In the genomic region with DNA sequence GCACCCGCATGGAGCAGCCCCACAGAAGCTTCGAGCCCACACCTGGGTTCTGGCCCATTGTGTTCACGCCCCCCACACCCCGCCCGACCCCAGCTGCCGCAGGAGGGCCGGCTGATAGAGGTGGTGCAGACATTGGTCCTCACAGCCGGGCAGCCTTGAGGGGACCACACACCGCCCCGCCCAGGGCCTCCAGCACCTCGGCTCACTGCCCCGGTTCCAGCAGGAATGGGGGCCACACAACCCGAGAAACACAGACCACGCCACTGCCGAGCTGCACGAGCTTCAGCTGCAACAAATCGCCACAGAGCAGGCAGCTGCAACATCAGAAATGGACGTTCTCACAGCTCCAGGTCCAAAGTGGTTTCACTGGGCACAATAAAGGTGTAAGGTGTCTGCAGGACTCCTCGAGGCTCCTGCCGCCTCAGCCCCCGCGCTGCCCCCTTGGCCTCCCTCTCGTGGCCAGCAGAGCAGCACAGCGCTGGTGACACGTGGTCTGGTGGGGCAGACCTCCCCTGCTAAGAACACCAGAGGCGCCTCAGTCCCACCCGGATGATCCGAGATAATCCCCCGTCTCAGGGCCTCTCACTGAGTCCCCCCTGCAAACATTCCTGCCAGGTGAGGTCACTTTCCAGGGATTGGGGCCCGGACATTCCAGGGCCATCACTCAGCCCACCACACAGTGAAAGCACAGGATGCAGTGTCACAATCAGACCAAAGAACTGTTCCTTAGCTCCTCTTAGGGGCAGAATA, we compare ENCODE assay signal across 10 cellular contexts.
DNase-seq lines count a peak whose midpoint lies in the region; ATAC-seq, FAIRE-seq and TF ChIP-seq lines count a peak whose summit lies in the region.
"Had no signal": no experiment of that assay in that cellular context is flagged by ENCODE, and none has a peak within 500 bp of the region (broad histone marks: within the 10 kb centered on the region; RNA-seq: fewer than 3 reads in every experiment).

No MANE protein-coding gene starts in this region.

- H4K20me1 ChIP-seq in H9 (ENCODE audit: control insufficient read depth, insufficient read depth, insufficient read length) (no peaks in the 10 kb centered on the region), hepatocyte (ENCODE audit: insufficient read depth, poor library complexity, severe bottlenecking) (no peaks in the 10 kb centered on the region)

- no peak overlapping the region for H2AK5ac ChIP-seq in H9 (ENCODE audit: insufficient read length, low read length)

- H3K4me3 Mint-ChIP-seq in H9, result peak overlapping the region in 1 of 2 experiments; percentile 37; a peak in 2 of 5 replicates

- no peaks in the 10 kb centered on the region; the same call in 1 of the 2 replicates for H3K27me3 ChIP-seq in H9 (ENCODE audit: insufficient read depth, low read length)
- no peaks in the 10 kb centered on the region for H3K27me3 ChIP-seq in hepatocyte
- H3K27me3 ChIP-seq in thoracic aorta (replicated peaks; ENCODE audit: insufficient read depth), result no peaks in the 10 kb centered on the region

- no peak overlapping the region for H2BK120ac ChIP-seq in H9 (ENCODE audit: low read depth, low read length, poor library complexity, severe bottlenecking)

- H3K27me3 Mint-ChIP-seq in H9 (ENCODE audit: low read depth), result peaks cover 49% of the 10 kb centered on the region

- no peak overlapping the region for H2BK15ac ChIP-seq in H9 (ENCODE audit: low read depth, low read length)

- no peak overlapping the region for H3K56ac ChIP-seq in H9 (ENCODE audit: insufficient read length, low read depth, low read length)

- no peak overlapping the region for H3K4ac ChIP-seq in H9 (ENCODE audit: low read depth, low read length)

- ATAC-seq in thoracic aorta (ENCODE audit: insufficient number of reproducible peaks, low FRiP score, low read depth), result peak; percentile 83
- no peak for ATAC-seq in GM19463 (IDR thresholded peaks at IDR 0.05; ENCODE audit: unreplicated experiment)

- H3K27ac Mint-ChIP-seq in H9, result peak overlapping the region in 2 of 3 experiments; percentile 37 to 97; a peak in 3 of 7 replicates
- H3K27ac Mint-ChIP-seq: activated T-helper 2 cell treated with anti-CD3 and anti-CD28 coated beads, Interferon-gamma antibody, Interleukin-2, Interleukin-4, amounts not matched to agents 10 μg/mL and 5 μg/mL and 100 μg/mL, durations not matched to agents 14 hours and 24 hours and 36 hours had no signal

- no peaks in the 10 kb centered on the region for H3K36me3 ChIP-seq in hepatocyte (replicated peaks; ENCODE audit: insufficient read depth, low read depth)
- no peaks in the 10 kb centered on the region for H3K36me3 ChIP-seq in thoracic aorta

- H2AFZ ChIP-seq in H9 (ENCODE audit: low read length) (no peak overlapping the region), hepatocyte (no peak overlapping the region)
- H2AFZ ChIP-seq: parathyroid adenoma had no signal

- H3K18ac ChIP-seq in H9 (ENCODE audit: insufficient read length, low read depth, low read length), result peak overlapping the region; percentile 88

- H3K4me1 ChIP-seq in H9 (ENCODE audit: insufficient read depth, low read length) (no peaks in the 10 kb centered on the region; the same call in 1 of the 2 replicates), hepatocyte (ENCODE audit: insufficient read depth) (peaks cover 32% of the 10 kb centered on the region), thoracic aorta (ENCODE audit: control insufficient read depth in 1 of 2, low read depth in 2 of 2) (peaks cover 14 to 36% of the 10 kb centered on the region in 2 donors)
- H3K4me1 ChIP-seq: parathyroid adenoma had no signal

- H3K36me3 Mint-ChIP-seq in H9 (ENCODE audit: insufficient read depth in 1 of 3, low read depth in 3 of 3), result peaks cover 0 to 4% (median 0%) of the 10 kb centered on the region in 3 experiments; a peak in 2 of 7 replicates

- H2BK20ac ChIP-seq in H9 (ENCODE audit: low read depth, low read length, poor library complexity, severe bottlenecking), result no peak overlapping the region

- DNase-seq in H9 (peak; percentile 92), amniotic epithelial cell (ENCODE audit: low read depth) (peak; percentile 93), hepatocyte (ENCODE audit: low spot score) (peak; percentile 93), thoracic aorta (ENCODE audit: low spot score) (no peak), NCI-H2227 treated with DMSO at 0.1 percent for 48 hours (lab: John Stamatoyannopoulos, UW) (no peak), NOMO-1 (lab: John Stamatoyannopoulos, UW; ENCODE audit: unreplicated experiment in 2 of 2) (no peak), frontal cortex (ENCODE audit: low spot score in 2 of 2) (no peak)

- H3K4me3 ChIP-seq in hepatocyte (no peak overlapping the region), thoracic aorta (no peak overlapping the region)

- no peak for FAIRE-seq in frontal cortex (lab: Jason Lieb, UNC)

- H3K23me2 ChIP-seq in H9 (ENCODE audit: insufficient read length, low read depth, low read length, poor library complexity, severe bottlenecking), result no peaks in the 10 kb centered on the region

- H3K9me3 ChIP-seq in H9 (ENCODE audit: control insufficient read depth, low read depth, low read length), result no peaks in the 10 kb centered on the region
- no peaks in the 10 kb centered on the region for H3K9me3 ChIP-seq in hepatocyte (ENCODE audit: low read depth)
- no peaks in the 10 kb centered on the region for H3K9me3 ChIP-seq in thoracic aorta

- H3K79me1 ChIP-seq in H9 (ENCODE audit: insufficient read depth, low read depth, low read length, poor library complexity, severe bottlenecking), result no peaks in the 10 kb centered on the region

- H3K9me2 ChIP-seq in hepatocyte (replicated peaks; ENCODE audit: insufficient read depth), result no peaks in the 10 kb centered on the region

- H2BK12ac ChIP-seq in H9 (ENCODE audit: insufficient read length, low read depth, low read length), result no peak overlapping the region

- peaks cover 35 to 41% of the 10 kb centered on the region in 2 experiments for H3K4me1 Mint-ChIP-seq in H9

- H2BK5ac ChIP-seq in H9 (ENCODE audit: insufficient read length, low read length), result no peak overlapping the region

- no peak overlapping the region for H4K5ac ChIP-seq in H9 (ENCODE audit: insufficient read length, low read depth, low read length)

- peak; percentile 37; the same call in 2 of the 3 replicates for TF ChIP-seq CTCF in H9 (conservative IDR thresholded peaks at IDR 0.05)
- peak; percentile 33 for TF ChIP-seq CTCF in hepatocyte (IDR thresholded peaks at IDR 0.05; ENCODE audit: poor library complexity)
- no peak for TF ChIP-seq CTCF in thoracic aorta (IDR thresholded peaks at IDR 0.05)

- no peak overlapping the region for H4K91ac ChIP-seq in H9 (ENCODE audit: insufficient read length, low read depth, low read length)

- H3K9ac ChIP-seq in H9 (ENCODE audit: extremely low read depth, insufficient read length, low read length), result no peak overlapping the region
- H3K9ac ChIP-seq: parathyroid adenoma had no signal

- WGBS in H9 (ENCODE audit: extremely low coverage, insufficient read length, low lambda C conversion rate), result no CpG with 5 or more reads among the region's 30 CpGs
- 51% methylated on average over 28 of the region's 30 CpGs for WGBS in hepatocyte (ENCODE audit: low lambda C conversion rate, missing lambda C conversion rate)

- H3K27ac ChIP-seq in H9 (ENCODE audit: insufficient read length, low read depth, low read length), result no peak overlapping the region
- peak overlapping the region; percentile 95 for H3K27ac ChIP-seq in hepatocyte
- H3K27ac ChIP-seq in thoracic aorta, result peak overlapping the region; percentile 64 to 68
- H3K27ac ChIP-seq: parathyroid adenoma had no signal

- no peak overlapping the region for H3T11ph ChIP-seq in H9 (ENCODE audit: low read length)

- no peak overlapping the region for H4K8ac ChIP-seq in H9 (replicated peaks; ENCODE audit: insufficient read length, low read depth, low read length)

- H3K79me2 ChIP-seq in H9 (ENCODE audit: insufficient read depth, low read length) (no peaks in the 10 kb centered on the region), hepatocyte (no peaks in the 10 kb centered on the region)
- H3K79me2 ChIP-seq: parathyroid adenoma had no signal

- H3K4me2 ChIP-seq in H9 (ENCODE audit: insufficient read depth, insufficient read length, low read length) (peak overlapping the region; percentile 15), hepatocyte (peak overlapping the region; percentile 59)

- no peaks in the 10 kb centered on the region; a peak in 1 of 5 replicates for H3K9me3 Mint-ChIP-seq in H9
- H3K9me3 Mint-ChIP-seq: activated T-helper 2 cell treated with anti-CD3 and anti-CD28 coated beads, Interferon-gamma antibody, Interleukin-2, Interleukin-4, amounts not matched to agents 10 μg/mL and 5 μg/mL and 100 μg/mL, durations not matched to agents 14 hours and 24 hours and 36 hours had no signal

- H3K23ac ChIP-seq in H9 (ENCODE audit: insufficient read length, low read depth, low read length), result no peak overlapping the region

- peak overlapping the region; percentile 86; the same call in 1 of the 2 replicates for H3K14ac ChIP-seq in H9 (ENCODE audit: insufficient read depth, low read length)

Comparison
In these comparisons a context has a peak if more than half of its experiments do, and no peak if none do; other contexts are left out.
1. DNase-seq: peak in H9 (single experiment), amniotic epithelial cell (single experiment) and hepatocyte (single experiment); none in thoracic aorta (single experiment), NCI-H2227 treated with DMSO at 0.1 percent for 48 hours (single experiment), NOMO-1 (0 of 2) and frontal cortex (0 of 2).